Comparison of ENCODE assay signal across 8 cellular contexts in genomic region chr3:168088106-168088722, GRCh38. TPM values are rescaled to one million over a fixed set of nuclear protein-coding genes. Genes with fewer than 3 reads are reported as not detected.
DNase-seq lines count a peak whose midpoint lies in the region; ATAC-seq, FAIRE-seq and TF ChIP-seq lines count a peak whose summit lies in the region.

No MANE protein-coding gene starts in this region.

- H4K20me1 ChIP-seq in smooth muscle cell (ENCODE audit: low read depth), result peaks cover 97% of the 10 kb centered on the region

- ATAC-seq in GM21515 (IDR thresholded peaks at IDR 0.05; ENCODE audit: unreplicated experiment) (peak; percentile 78), HG03520 (IDR thresholded peaks at IDR 0.05; ENCODE audit: unreplicated experiment) (peak; percentile 80)

- peaks cover 100% of the 10 kb centered on the region for H3K79me2 ChIP-seq in smooth muscle cell (ENCODE audit: low read depth)

- no peaks in the 10 kb centered on the region for H3K9me3 ChIP-seq in smooth muscle cell (replicated peaks; ENCODE audit: low read depth)

- H3K4me3 ChIP-seq in smooth muscle cell, result no peak overlapping the region

- H3K27ac ChIP-seq in smooth muscle cell (ENCODE audit: low read depth), result no peak overlapping the region

- no peaks in the 10 kb centered on the region for H3F3A ChIP-seq in smooth muscle cell (ENCODE audit: low read depth)

- peak overlapping the region; percentile 21 for H3K4me2 ChIP-seq in smooth muscle cell

- 69% methylated on average over 3 of the region's 3 CpGs for WGBS in smooth muscle cell (ENCODE audit: low lambda C conversion rate)

- H3K27me3 ChIP-seq in smooth muscle cell (ENCODE audit: low read depth), result no peaks in the 10 kb centered on the region

- TF ChIP-seq POLR2A in GM12891 (IDR thresholded peaks at IDR 0.05; ENCODE audit: low read depth, low read length), result no peak

- H2AFZ ChIP-seq in smooth muscle cell (ENCODE audit: low read depth), result no peak overlapping the region

- peaks cover 18% of the 10 kb centered on the region for H3K4me1 ChIP-seq in smooth muscle cell (ENCODE audit: low read depth)

- no peak overlapping the region for H3K9ac ChIP-seq in smooth muscle cell (ENCODE audit: low read depth)

- no peak for DNase-seq in GM12891 (ENCODE audit: insufficient read length, low spot score)
- DNase-seq in amniotic epithelial cell (ENCODE audit: low read depth), result peak; percentile 15
- no peak for DNase-seq in smooth muscle cell (lab: John Stamatoyannopoulos, UW; ENCODE audit: unreplicated experiment)
- DNase-seq in stimulated activated CD4-positive, alpha-beta T cell treated with anti-CD3 and anti-CD28 coated beads, Interleukin-4, amount 100 ng/mL, for 4 hours, result no peak
- no peak for DNase-seq in epidermal melanocyte (ENCODE audit: insufficient read length, low spot score)
- no peak for DNase-seq in NCI-H2107 (lab: John Stamatoyannopoulos, UW)

- TF ChIP-seq CTCF in smooth muscle cell (IDR thresholded peaks at IDR 0.05; ENCODE audit: borderline replicate concordance, insufficient read depth, poor library complexity, severe bottlenecking), result peak; percentile 28

- H3K36me3 ChIP-seq in smooth muscle cell (ENCODE audit: low read depth), result no peaks in the 10 kb centered on the region

- FAIRE-seq in GM12891 (lab: Jason Lieb, UNC), result peak; percentile 75

TF ChIP-seq in GM12891, 5 proteins besides CTCF, POLR2A, EP300 and RAD21:
- TF ChIP-seq POLR2AphosphoS5 (IDR thresholded peaks at IDR 0.05; ENCODE audit: low read depth, low read length) (no peak), SPI1 (IDR thresholded peaks at IDR 0.05; ENCODE audit: low read depth, low read length) (no peak), TAF1 (IDR thresholded peaks at IDR 0.05; ENCODE audit: low read depth, low read length) (no peak), PAX5 (IDR thresholded peaks at IDR 0.05; ENCODE audit: insufficient read depth, low read length, severe bottlenecking) (no peak), POU2F2 (IDR thresholded peaks at IDR 0.05; ENCODE audit: low read depth, low read length) (no peak)

RNA-seq across cellular contexts. Expression of gene GOLIM4, which starts 7.5 kb away (rescaled TPM):
- 8.6 TPM for polyA plus RNA-seq in GM12891 (2012; ENCODE audit: low read depth, missing spikeins)
- 44.5 and 65.1 TPM in 2 replicates for total RNA-seq in smooth muscle cell
- 45.4 and 59.9 TPM in 2 replicates for polyA plus RNA-seq in smooth muscle cell
